Comparison of ENCODE assay signal across 9 cellular contexts in the genomic region with DNA sequence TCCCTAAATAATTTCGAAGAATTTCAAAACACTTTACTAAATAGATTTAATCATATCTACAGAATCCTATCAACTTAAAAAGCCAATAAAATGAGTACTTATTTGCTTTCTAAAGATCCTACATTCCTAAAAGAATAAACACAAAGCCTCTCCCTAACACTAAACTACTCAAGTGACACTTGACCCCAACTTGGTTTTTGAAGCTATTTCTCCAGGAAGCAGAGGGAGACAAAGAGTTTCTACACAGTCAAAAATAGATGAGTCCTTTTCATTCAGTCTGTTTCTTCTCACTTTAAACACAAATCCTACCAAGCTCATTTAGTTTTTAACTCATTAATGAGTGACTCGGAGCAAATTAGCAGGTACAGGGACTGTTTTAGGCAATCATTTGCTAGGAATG. TPM values are rescaled to one million over a fixed set of nuclear protein-coding genes. Genes with fewer than 3 reads are reported as not detected.
DNase-seq lines count a peak whose midpoint lies in the region; ATAC-seq and TF ChIP-seq lines count a peak whose summit lies in the region.
"Had no signal": no experiment of that assay in that cellular context is flagged by ENCODE, and none has a peak within 500 bp of the region (broad histone marks: within the 10 kb centered on the region; RNA-seq: fewer than 3 reads in every experiment).

No MANE protein-coding gene starts in this region.

- CTCF ChIA-PET in activated CD4-positive, alpha-beta T cell treated with anti-CD3 and anti-CD28 coated beads, Interleukin-2, amount 10 ng/mL, durations not matched to agents 7 days and 5 days (lab: Charles Lee) = interaction anchor here (0.6 kb wide), 1 partner anchor 844 kb away, joined by 3 read pairs; no protein-coding TSS in a partner anchor

- H3K27me3 ChIP-seq in lower lobe of right lung (ENCODE audit: low read depth) (no peaks in the 10 kb centered on the region), thymus (ENCODE audit: control insufficient read depth, insufficient read depth) (no peaks in the 10 kb centered on the region)

- peak overlapping the region; percentile 84 for H3K4me3 Mint-ChIP-seq in activated CD4-positive, alpha-beta T cell treated with anti-CD3 and anti-CD28 coated beads, Interleukin-2, amount 10 ng/mL, durations not matched to agents 7 days and 5 days
- peak overlapping the region; percentile 95 for H3K4me3 Mint-ChIP-seq in activated naive CD8-positive, alpha-beta T cell treated with anti-CD3 and anti-CD28 coated beads, Interleukin-2, amount 10 ng/mL, durations not matched to agents 7 days and 5 days

- H3K27me3 Mint-ChIP-seq in activated CD4-positive, alpha-beta T cell treated with anti-CD3 and anti-CD28 coated beads, Interleukin-2, amount 10 ng/mL, durations not matched to agents 7 days and 5 days = no peaks in the 10 kb centered on the region
- no peaks in the 10 kb centered on the region for H3K27me3 Mint-ChIP-seq in activated naive CD8-positive, alpha-beta T cell treated with anti-CD3 and anti-CD28 coated beads, Interleukin-2, amount 10 ng/mL, durations not matched to agents 7 days and 5 days

- no peak for DNase-seq in activated CD4-positive, alpha-beta T cell treated with anti-CD3 and anti-CD28 coated beads, Interleukin-2, amount 10 ng/mL, durations not matched to agents 7 days and 5 days
- no peak for DNase-seq in activated CD4-positive, alpha-beta T cell treated with anti-CD3 and anti-CD28 coated beads for 4 hours
- DNase-seq in activated naive CD8-positive, alpha-beta T cell treated with anti-CD3 and anti-CD28 coated beads, Interleukin-2, amount 10 ng/mL, durations not matched to agents 7 days and 5 days = no peak
- no peak for DNase-seq in lower lobe of right lung
- DNase-seq: NCI-H524 had no signal

- H3K27ac ChIP-seq in lower lobe of right lung (peak overlapping the region; percentile 99), thymus (ENCODE audit: low read depth) (no peak overlapping the region)

- no peak for TF ChIP-seq CTCF in lower lobe of right lung (IDR thresholded peaks at IDR 0.05)

- H3K36me3 Mint-ChIP-seq in activated CD4-positive, alpha-beta T cell treated with anti-CD3 and anti-CD28 coated beads, Interleukin-2, amount 10 ng/mL, durations not matched to agents 7 days and 5 days (ENCODE audit: low read depth) = peaks cover 7% of the 10 kb centered on the region
- peaks cover 4% of the 10 kb centered on the region for H3K36me3 Mint-ChIP-seq in activated naive CD8-positive, alpha-beta T cell treated with anti-CD3 and anti-CD28 coated beads, Interleukin-2, amount 10 ng/mL, durations not matched to agents 7 days and 5 days

- H3K9me3 Mint-ChIP-seq in activated CD4-positive, alpha-beta T cell treated with anti-CD3 and anti-CD28 coated beads, Interleukin-2, amount 10 ng/mL, durations not matched to agents 7 days and 5 days = no peaks in the 10 kb centered on the region
- no peaks in the 10 kb centered on the region for H3K9me3 Mint-ChIP-seq in activated naive CD8-positive, alpha-beta T cell treated with anti-CD3 and anti-CD28 coated beads, Interleukin-2, amount 10 ng/mL, durations not matched to agents 7 days and 5 days

- peak overlapping the region; percentile 94 for H3K4me3 ChIP-seq in lower lobe of right lung
- peak overlapping the region; percentile 17 for H3K4me3 ChIP-seq in thymus (ENCODE audit: low read length)

- intact Hi-C loops in lower lobe of right lung (cut with DNase I) = no loop called here

- peaks cover 60% of the 10 kb centered on the region for H3K4me1 Mint-ChIP-seq in activated CD4-positive, alpha-beta T cell treated with anti-CD3 and anti-CD28 coated beads, Interleukin-2, amount 10 ng/mL, durations not matched to agents 7 days and 5 days
- H3K4me1 Mint-ChIP-seq in activated naive CD8-positive, alpha-beta T cell treated with anti-CD3 and anti-CD28 coated beads, Interleukin-2, amount 10 ng/mL, durations not matched to agents 7 days and 5 days = peaks cover 30% of the 10 kb centered on the region

- POLR2A ChIA-PET in activated CD4-positive, alpha-beta T cell treated with anti-CD3 and anti-CD28 coated beads, Interleukin-2, amount 10 ng/mL, durations not matched to agents 7 days and 5 days (lab: Charles Lee) = no interaction called here
- POLR2A ChIA-PET in activated naive CD8-positive, alpha-beta T cell treated with anti-CD3 and anti-CD28 coated beads, Interleukin-2, amount 10 ng/mL, durations not matched to agents 7 days and 5 days (lab: Charles Lee) = interaction anchor here (2.1 kb wide), 1 partner anchor 376 kb away, joined by 9 read pairs; a partner anchor contains a TSS

- no peaks in the 10 kb centered on the region for H3K9me3 ChIP-seq in lower lobe of right lung
- peaks cover 1% of the 10 kb centered on the region for H3K9me3 ChIP-seq in thymus (ENCODE audit: control insufficient read depth)

- no peak overlapping the region for H3K27ac Mint-ChIP-seq in activated CD4-positive, alpha-beta T cell treated with anti-CD3 and anti-CD28 coated beads, Interleukin-2, amount 10 ng/mL, durations not matched to agents 7 days and 5 days
- H3K27ac Mint-ChIP-seq in activated naive CD8-positive, alpha-beta T cell treated with anti-CD3 and anti-CD28 coated beads, Interleukin-2, amount 10 ng/mL, durations not matched to agents 7 days and 5 days = no peak overlapping the region

- WGBS in thymus = 94% methylated on average over 2 of the region's 2 CpGs

- peaks cover 62% of the 10 kb centered on the region for H3K4me1 ChIP-seq in lower lobe of right lung
- H3K4me1 ChIP-seq in thymus (ENCODE audit: control insufficient read depth, insufficient read depth, low read length) = peaks cover 26% of the 10 kb centered on the region

- ATAC-seq in activated naive CD8-positive, alpha-beta T cell treated with anti-CD3 and anti-CD28 coated beads, Interleukin-2, amount 10 ng/mL, durations not matched to agents 7 days and 5 days (ENCODE audit: low read depth) = no peak
- ATAC-seq in lower lobe of right lung (peak in 1 of 2 donors; percentile 20), HG02884 (IDR thresholded peaks at IDR 0.05; ENCODE audit: unreplicated experiment) (no peak), esophagus mucosa (no peak), GM18909 (IDR thresholded peaks at IDR 0.05; ENCODE audit: poor library complexity, unreplicated experiment) (no peak)

- H3K36me3 ChIP-seq in lower lobe of right lung = no peaks in the 10 kb centered on the region
- H3K36me3 ChIP-seq in thymus (ENCODE audit: control insufficient read depth, insufficient read depth) = no peaks in the 10 kb centered on the region

RNA-seq across cellular contexts. Expression of a gene that starts 2.1 kb away (rescaled TPM):
- 10 to 100 TPM; 46.0 to 59.2 TPM for total RNA-seq in activated CD4-positive, alpha-beta T cell treated with anti-CD3 and anti-CD28 coated beads, Interleukin-2, amount 10 ng/mL, durations not matched to agents 7 days and 5 days
- 10 to 100 TPM; 46.0 to 48.8 TPM for total RNA-seq in activated naive CD8-positive, alpha-beta T cell treated with anti-CD3 and anti-CD28 coated beads, Interleukin-2, amount 10 ng/mL, durations not matched to agents 7 days and 5 days
- total RNA-seq in lower lobe of right lung = 62.6 TPM
- polyA plus RNA-seq in thymus = 59.4 TPM
- 52.2 TPM for total RNA-seq in esophagus mucosa
